22 cellular contexts compared by ENCODE assay signal in genomic region chrX:149515954-149516602, GRCh38. TPM values are rescaled to one million over a fixed set of nuclear protein-coding genes. Genes with fewer than 3 reads are reported as not detected.
DNase-seq lines count a peak whose midpoint lies in the region; ATAC-seq and TF ChIP-seq lines count a peak whose summit lies in the region.
"Had no signal": no experiment of that assay in that cellular context is flagged by ENCODE, and none has a peak within 500 bp of the region (broad histone marks: within the 10 kb centered on the region; RNA-seq: fewer than 3 reads in every experiment).

No MANE protein-coding gene starts in this region.

- peaks cover 0 to 4% (median 0%) of the 10 kb centered on the region in 9 donors for H3K27me3 ChIP-seq in heart left ventricle
- H3K27me3 ChIP-seq in right atrium auricular region = no peaks in the 10 kb centered on the region
- H3K27me3 ChIP-seq: BLaER1 treated with 17β-estradiol and CSF1 and Interleukin-3, amounts not matched to agents 10 nM and 100 nM had no signal

- H3K9me3 ChIP-seq in heart left ventricle (no peaks in the 10 kb centered on the region), right atrium auricular region (no peaks in the 10 kb centered on the region)
- H3K9me3 ChIP-seq: BLaER1 treated with 17β-estradiol and CSF1 and Interleukin-3, amounts not matched to agents 10 nM and 100 nM; left lung had no signal

- no peaks in the 10 kb centered on the region for H3K27me3 Mint-ChIP-seq in activated T-helper 2 cell treated with anti-CD3 and anti-CD28 coated beads, Interferon-gamma antibody, Interleukin-2, Interleukin-4, amounts not matched to agents 10 μg/mL and 5 μg/mL and 100 μg/mL, durations not matched to agents 14 hours and 24 hours and 36 hours (ENCODE audit: low read depth)
- H3K27me3 Mint-ChIP-seq in stimulated activated naive B cell treated with anti-CD40 and anti-IgM and Interleukin-4, amounts not matched to agents 10 μg/mL and 1 μg/mL and 100 μg/mL, for 72 hours = peaks cover 18 to 28% of the 10 kb centered on the region in 2 donors

- peaks cover 17% of the 10 kb centered on the region for H3K36me3 Mint-ChIP-seq in activated T-helper 2 cell treated with anti-CD3 and anti-CD28 coated beads, Interferon-gamma antibody, Interleukin-2, Interleukin-4, amounts not matched to agents 10 μg/mL and 5 μg/mL and 100 μg/mL, durations not matched to agents 14 hours and 24 hours and 36 hours (ENCODE audit: low read depth)
- peaks cover 0 to 3% of the 10 kb centered on the region in 2 donors for H3K36me3 Mint-ChIP-seq in stimulated activated naive B cell treated with anti-CD40 and anti-IgM and Interleukin-4, amounts not matched to agents 10 μg/mL and 1 μg/mL and 100 μg/mL, for 72 hours

- no peak for TF ChIP-seq POLR2A in heart left ventricle (IDR thresholded peaks at IDR 0.05)

- peaks cover 0 to 19% (median 0%) of the 10 kb centered on the region in 12 donors for H3K4me1 ChIP-seq in heart left ventricle
- H3K4me1 ChIP-seq in right atrium auricular region = no peaks in the 10 kb centered on the region
- H3K4me1 ChIP-seq: left lung had no signal

- intact Hi-C loops in heart left ventricle (cut with DNase I) = no loop called here
- intact Hi-C loops in activated T-helper 2 cell treated with anti-CD3 and anti-CD28 coated beads, Interferon-gamma antibody, Interleukin-2, Interleukin-4, amounts not matched to agents 10 μg/mL and 5 μg/mL and 100 μg/mL, durations not matched to agents 14 hours and 24 hours and 36 hours (cut with micrococcal nuclease) = no loop called here

- H3K27ac ChIP-seq in heart left ventricle (no peak overlapping the region), right atrium auricular region (no peak overlapping the region)
- H3K27ac ChIP-seq: BLaER1 treated with 17β-estradiol and CSF1 and Interleukin-3, amounts not matched to agents 10 nM and 100 nM; left lung had no signal

- H3K9me3 Mint-ChIP-seq in activated T-helper 2 cell treated with anti-CD3 and anti-CD28 coated beads, Interferon-gamma antibody, Interleukin-2, Interleukin-4, amounts not matched to agents 10 μg/mL and 5 μg/mL and 100 μg/mL, durations not matched to agents 14 hours and 24 hours and 36 hours = peaks cover 12% of the 10 kb centered on the region
- no peaks in the 10 kb centered on the region for H3K9me3 Mint-ChIP-seq in stimulated activated naive B cell treated with anti-CD40 and anti-IgM and Interleukin-4, amounts not matched to agents 10 μg/mL and 1 μg/mL and 100 μg/mL, for 72 hours

- ATAC-seq in heart left ventricle = peak in 3 of 4 donors; percentile 35 to 60 (median 53)
- peak; percentile 23 to 54 for ATAC-seq in stimulated activated naive B cell treated with anti-CD40 and anti-IgM and Interleukin-4, amounts not matched to agents 10 μg/mL and 1 μg/mL and 100 μg/mL, for 72 hours (replicated peaks)
- ATAC-seq in stimulated activated naive CD8-positive, alpha-beta T cell treated with anti-CD3 and anti-CD28 coated beads, Interleukin-15, Interleukin-2, amounts not matched to agents 100 U/mL and 50 U/mL, for 24 hours = no peak
- ATAC-seq: HepG2, left lung, sciatic nerve had no signal

- WGBS in heart left ventricle, 4 donors = 33 to 71% (median 54%) methylated on average over 4 of the region's 4 CpGs

- no peaks in the 10 kb centered on the region for H3K36me3 ChIP-seq in heart left ventricle
- no peaks in the 10 kb centered on the region for H3K36me3 ChIP-seq in right atrium auricular region
- H3K36me3 ChIP-seq: BLaER1 treated with 17β-estradiol and CSF1 and Interleukin-3, amounts not matched to agents 10 nM and 100 nM; left lung had no signal

- H3K4me1 Mint-ChIP-seq in activated T-helper 2 cell treated with anti-CD3 and anti-CD28 coated beads, Interferon-gamma antibody, Interleukin-2, Interleukin-4, amounts not matched to agents 10 μg/mL and 5 μg/mL and 100 μg/mL, durations not matched to agents 14 hours and 24 hours and 36 hours (ENCODE audit: low read depth) = peaks cover 58% of the 10 kb centered on the region
- peaks cover 11 to 25% of the 10 kb centered on the region in 2 donors for H3K4me1 Mint-ChIP-seq in stimulated activated naive B cell treated with anti-CD40 and anti-IgM and Interleukin-4, amounts not matched to agents 10 μg/mL and 1 μg/mL and 100 μg/mL, for 72 hours
- H3K4me1 Mint-ChIP-seq: nephron had no signal

- DNase-seq in heart left ventricle (no peak), right atrium auricular region (ENCODE audit: low spot score) (no peak), MV-4-11 (lab: John Stamatoyannopoulos, UW) (peak; percentile 31), LoVo (ENCODE audit: low spot score) (no peak), RKO (ENCODE audit: low spot score) (no peak)
- DNase-seq in activated T-helper 2 cell treated with anti-CD3 and anti-CD28 coated beads, Interferon-gamma antibody, Interleukin-2, Interleukin-4, amounts not matched to agents 10 μg/mL and 5 μg/mL and 100 μg/mL, durations not matched to agents 14 hours and 24 hours and 36 hours (ENCODE audit: low spot score) = no peak
- no peak for DNase-seq in stimulated activated naive B cell treated with anti-CD40 and anti-IgM and Interleukin-4, amounts not matched to agents 10 μg/mL and 1 μg/mL and 100 μg/mL, for 72 hours
- DNase-seq in stimulated activated naive CD8-positive, alpha-beta T cell treated with anti-CD3 and anti-CD28 coated beads, Interleukin-15, Interleukin-2, amounts not matched to agents 100 U/mL and 50 U/mL, for 24 hours = no peak
- DNase-seq: activated CD4-positive, alpha-beta T cell treated with anti-CD3 and anti-CD28 coated beads for 48 hours; amygdala; dermis blood vessel endothelial cell; left lung; midbrain; NCI-H2171; NCI-H526; SW 1271 had no signal

- H3K27ac Mint-ChIP-seq in activated T-helper 2 cell treated with anti-CD3 and anti-CD28 coated beads, Interferon-gamma antibody, Interleukin-2, Interleukin-4, amounts not matched to agents 10 μg/mL and 5 μg/mL and 100 μg/mL, durations not matched to agents 14 hours and 24 hours and 36 hours = peak overlapping the region; percentile 49
- H3K27ac Mint-ChIP-seq in stimulated activated naive B cell treated with anti-CD40 and anti-IgM and Interleukin-4, amounts not matched to agents 10 μg/mL and 1 μg/mL and 100 μg/mL, for 72 hours = no peak overlapping the region
- H3K27ac Mint-ChIP-seq: nephron had no signal

- no peak for TF ChIP-seq CTCF in heart left ventricle (IDR thresholded peaks at IDR 0.05)
- no peak for TF ChIP-seq CTCF in right atrium auricular region (IDR thresholded peaks at IDR 0.05)

- H3K4me3 ChIP-seq in heart left ventricle (no peak overlapping the region), right atrium auricular region (no peak overlapping the region)
- H3K4me3 ChIP-seq: BLaER1 treated with 17β-estradiol and CSF1 and Interleukin-3, amounts not matched to agents 10 nM and 100 nM; left lung had no signal

- no peak overlapping the region for H3K4me3 Mint-ChIP-seq in activated T-helper 2 cell treated with anti-CD3 and anti-CD28 coated beads, Interferon-gamma antibody, Interleukin-2, Interleukin-4, amounts not matched to agents 10 μg/mL and 5 μg/mL and 100 μg/mL, durations not matched to agents 14 hours and 24 hours and 36 hours (ENCODE audit: low read depth)
- peak overlapping the region in 1 of 2 donors; percentile 56 for H3K4me3 Mint-ChIP-seq in stimulated activated naive B cell treated with anti-CD40 and anti-IgM and Interleukin-4, amounts not matched to agents 10 μg/mL and 1 μg/mL and 100 μg/mL, for 72 hours
- H3K4me3 Mint-ChIP-seq: nephron had no signal

RNA-seq across cellular contexts. Expression of gene IDS, which starts 11.0 kb away (rescaled TPM):
- total RNA-seq in heart left ventricle = 10 to 100 TPM; 57.4 to 83.9 (median 72.6) TPM
- 10 to 100 TPM; 20.7 to 58.9 TPM for polyA plus RNA-seq in heart left ventricle
- total RNA-seq in right atrium auricular region = 10 to 100 TPM; 91.1 to 93.1 TPM
- 40.4 and 43.7 TPM in 2 replicates for total RNA-seq in activated T-helper 2 cell treated with anti-CD3 and anti-CD28 coated beads, Interferon-gamma antibody, Interleukin-2, Interleukin-4, amounts not matched to agents 10 μg/mL and 5 μg/mL and 100 μg/mL, durations not matched to agents 14 hours and 24 hours and 36 hours

RNA-seq across cellular contexts. Expression of gene EOLA1, which starts 24.7 kb away (rescaled TPM):
- total RNA-seq in heart left ventricle = 10 to 100 TPM; 15.8 to 35.9 (median 25.3) TPM
- polyA plus RNA-seq in heart left ventricle = 10 to 100 TPM; 24.6 to 45.6 TPM
- total RNA-seq in right atrium auricular region = 10 to 100 TPM; 10.8 to 14.4 TPM
- 25.2 and 28.9 TPM in 2 replicates for total RNA-seq in activated T-helper 2 cell treated with anti-CD3 and anti-CD28 coated beads, Interferon-gamma antibody, Interleukin-2, Interleukin-4, amounts not matched to agents 10 μg/mL and 5 μg/mL and 100 μg/mL, durations not matched to agents 14 hours and 24 hours and 36 hours

RNA-seq across cellular contexts. Expression of gene HSFX3, which starts 33.6 kb away (rescaled TPM):
- under 1 TPM in 2 of 9 donors, not detected in 7; 0.32 to 0.49 TPM for total RNA-seq in heart left ventricle
- polyA plus RNA-seq in heart left ventricle = under 1 TPM in 1 of 2 donors, not detected in 1; 0.23 TPM
- not detected for total RNA-seq in right atrium auricular region
- total RNA-seq in activated T-helper 2 cell treated with anti-CD3 and anti-CD28 coated beads, Interferon-gamma antibody, Interleukin-2, Interleukin-4, amounts not matched to agents 10 μg/mL and 5 μg/mL and 100 μg/mL, durations not matched to agents 14 hours and 24 hours and 36 hours = 0.27 TPM in 1 of 2 replicates, not detected in the other
- total RNA-seq: dermis blood vessel endothelial cell, H1, HepG2, left lung, MCF 10A, sciatic nerve had no signal
- polyA plus RNA-seq: H1, HepG2 had no signal
